ENCODE assay signal across 17 cellular contexts in the genomic region with DNA sequence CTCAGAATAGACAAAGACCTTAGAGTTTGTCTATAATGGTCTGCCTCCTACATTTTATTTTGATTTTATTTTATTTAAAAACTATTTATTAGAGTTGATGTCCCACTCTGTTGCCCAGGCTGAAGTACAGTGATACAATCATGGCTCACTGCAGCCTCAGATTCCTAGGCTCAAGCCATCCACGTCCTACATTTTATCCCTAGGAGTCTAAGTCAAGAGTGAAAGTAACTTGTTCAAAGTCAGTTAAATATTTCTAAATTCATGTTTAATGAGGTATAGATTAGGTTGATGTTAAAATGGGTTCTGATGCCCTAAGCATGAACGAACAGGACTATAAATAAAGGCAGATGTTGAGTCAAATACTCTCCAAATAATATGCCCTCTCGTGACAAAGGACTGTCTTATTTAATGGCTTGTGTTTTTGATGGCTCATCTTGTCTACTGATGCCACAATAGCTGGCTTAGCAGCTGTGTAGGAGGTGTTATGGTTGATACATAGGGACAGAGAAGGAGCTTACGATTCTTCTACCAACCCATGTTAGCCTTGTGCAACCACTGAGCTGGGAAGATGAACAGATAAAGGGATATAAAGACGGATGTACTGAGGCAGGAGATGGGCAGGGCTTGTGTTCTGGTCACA.
DNase-seq lines count a peak whose midpoint lies in the region; ATAC-seq, FAIRE-seq and TF ChIP-seq lines count a peak whose summit lies in the region.
"Had no signal": no experiment of that assay in that cellular context is flagged by ENCODE, and none has a peak within 500 bp of the region (broad histone marks: within the 10 kb centered on the region; RNA-seq: fewer than 3 reads in every experiment).

No MANE protein-coding gene starts in this region.

- H4K20me1 ChIP-seq in HCT116 (ENCODE audit: insufficient read depth) (no peaks in the 10 kb centered on the region), neural progenitor cell (ENCODE audit: low read depth) (no peaks in the 10 kb centered on the region)

- H3K4me3 ChIP-seq in HCT116 (replicated peaks in 1 of 2; ENCODE audit: low read depth in 1 of 2, low read length in 2 of 2) (no peak overlapping the region), neural progenitor cell (no peak overlapping the region), small intestine (ENCODE audit: low read depth in 1 of 2, low read length in 2 of 2) (no peak overlapping the region)
- H3K4me3 ChIP-seq: ascending aorta, esophagus squamous epithelium, left lung had no signal

- H3K9me3 Mint-ChIP-seq in activated CD8-positive, alpha-beta T cell treated with anti-CD3 and anti-CD28 coated beads for 36 hours = no peaks in the 10 kb centered on the region
- no peaks in the 10 kb centered on the region for H3K9me3 Mint-ChIP-seq in neural progenitor cell
- H3K9me3 Mint-ChIP-seq: CD14-positive monocyte; IgD-negative memory B cell; naive thymus-derived CD4-positive, alpha-beta T cell; stimulated activated memory B cell treated with anti-CD40 and anti-IgM and Interleukin-4, amounts not matched to agents 10 μg/mL and 1 μg/mL and 100 μg/mL, for 72 hours; T-cell had no signal

- TF ChIP-seq POLR2A in HCT116 (IDR thresholded peaks at IDR 0.05; ENCODE audit: borderline replicate concordance, extremely low read depth, insufficient read depth, insufficient read length) = no peak

- H3K27me3 Mint-ChIP-seq in activated CD8-positive, alpha-beta T cell treated with anti-CD3 and anti-CD28 coated beads for 36 hours = no peaks in the 10 kb centered on the region
- no peaks in the 10 kb centered on the region for H3K27me3 Mint-ChIP-seq in neural progenitor cell (ENCODE audit: insufficient read depth, low read depth)
- H3K27me3 Mint-ChIP-seq: IgD-negative memory B cell; stimulated activated memory B cell treated with anti-CD40 and anti-IgM and Interleukin-4, amounts not matched to agents 10 μg/mL and 1 μg/mL and 100 μg/mL, for 72 hours had no signal

- CTCF ChIA-PET in HCT116 (lab: Charles Lee) = interaction anchor here (0.6 to 2.9 kb wide), 7 partner anchors 13 to 526 kb away, joined by 3 to 16 read pairs (median 8); partner anchors contain the start of gene PFKFB2
- CTCF ChIA-PET in activated CD8-positive, alpha-beta T cell treated with anti-CD3 and anti-CD28 coated beads for 36 hours (lab: Charles Lee) = interaction anchor here (0.7 to 3.5 kb wide), 12 partner anchors 25 to 297 kb away, joined by 3 to 16 read pairs (median 4); no protein-coding TSS in a partner anchor

- DNase-seq in HCT116 (ENCODE audit: low read depth, low spot score) (no peak), neural progenitor cell (ENCODE audit: low spot score) (no peak), NOMO-1 (lab: John Stamatoyannopoulos, UW; ENCODE audit: unreplicated experiment in 2 of 2) (no peak), small intestine (no peak)
- no peak for DNase-seq in activated CD8-positive, alpha-beta T cell treated with anti-CD3 and anti-CD28 coated beads for 36 hours
- no peak for DNase-seq in stimulated activated CD4-positive, alpha-beta T cell treated with anti-CD3 and anti-CD28 coated beads, Interleukin-1b, Interleukin-23, amount 100 ng/mL, for 48 hours
- DNase-seq: esophagus squamous epithelium; left lung; stimulated activated CD4-positive, alpha-beta T cell treated with anti-CD3 and anti-CD28 coated beads, Interleukin-4, amount 100 ng/mL, for 4 hours had no signal

- BruUV-seq in HCT116 (replicated peaks; lab: Mats Ljungman, UMichigan) = no TSS peak

- no peaks in the 10 kb centered on the region for H3K36me3 Mint-ChIP-seq in activated CD8-positive, alpha-beta T cell treated with anti-CD3 and anti-CD28 coated beads for 36 hours (ENCODE audit: low read depth)
- H3K36me3 Mint-ChIP-seq in neural progenitor cell = no peaks in the 10 kb centered on the region
- H3K36me3 Mint-ChIP-seq: T-cell had no signal

- H3K9me2 ChIP-seq in HCT116 (ENCODE audit: insufficient read depth) = no peaks in the 10 kb centered on the region

- H3F3A ChIP-seq in neural progenitor cell (ENCODE audit: low read depth) = no peaks in the 10 kb centered on the region

- RAD21 ChIA-PET in HCT116 (lab: Charles Lee; ENCODE audit: low non-redundant PET in 1 of 2, low total read pairs in 2 of 2, uncharacterized antibody in 2 of 2, unreplicated experiment in 2 of 2) = interaction anchor here (0.8 to 1.6 kb wide), 3 partner anchors 120 to 218 kb away, joined by 3 to 5 read pairs (median 3); no protein-coding TSS in a partner anchor

- H3K4me1 ChIP-seq in HCT116 (ENCODE audit: control insufficient read depth in 1 of 2, insufficient read depth in 2 of 2, low read length in 2 of 2) (no peaks in the 10 kb centered on the region), neural progenitor cell (peaks cover 8% of the 10 kb centered on the region), small intestine (ENCODE audit: control insufficient read depth in 2 of 2, insufficient read depth in 1 of 2, low read depth in 1 of 2, low read length in 1 of 2) (no peaks in the 10 kb centered on the region)
- H3K4me1 ChIP-seq: ascending aorta, esophagus squamous epithelium, left lung had no signal

- H3K27ac ChIP-seq in HCT116 (ENCODE audit: low read depth, low read length) = no peak overlapping the region
- no peak overlapping the region for H3K27ac ChIP-seq in neural progenitor cell
- H3K27ac ChIP-seq in small intestine (ENCODE audit: low read depth in 1 of 2, low read length in 1 of 2) = no peak overlapping the region
- H3K27ac ChIP-seq: ascending aorta, esophagus squamous epithelium, left lung had no signal

- H3K4me3 Mint-ChIP-seq in activated CD8-positive, alpha-beta T cell treated with anti-CD3 and anti-CD28 coated beads for 36 hours = no peak overlapping the region
- H3K4me3 Mint-ChIP-seq in neural progenitor cell = no peak overlapping the region
- H3K4me3 Mint-ChIP-seq: CD14-positive monocyte; IgD-negative memory B cell; naive thymus-derived CD4-positive, alpha-beta T cell; stimulated activated memory B cell treated with anti-CD40 and anti-IgM and Interleukin-4, amounts not matched to agents 10 μg/mL and 1 μg/mL and 100 μg/mL, for 72 hours; T-cell had no signal

- H3K9ac ChIP-seq in HCT116 (ENCODE audit: low read length) = no peak overlapping the region
- no peak overlapping the region for H3K9ac ChIP-seq in neural progenitor cell

- H3K27me3 ChIP-seq in HCT116 (ENCODE audit: insufficient read depth, low read length) (peaks cover 9% of the 10 kb centered on the region; the same call in 1 of the 2 replicates), neural progenitor cell (no peaks in the 10 kb centered on the region), small intestine (ENCODE audit: control insufficient read depth in 2 of 2, insufficient read depth in 2 of 2, low read length in 2 of 2) (no peaks in the 10 kb centered on the region)
- H3K27me3 ChIP-seq: ascending aorta, left lung had no signal

- intact Hi-C loops in HCT116 (cut with micrococcal nuclease) = loop anchor here (1.0 kb wide), 1 partner anchor 93 kb away; no protein-coding TSS in a partner anchor
- intact Hi-C loops in activated CD8-positive, alpha-beta T cell treated with anti-CD3 and anti-CD28 coated beads for 36 hours (cut with micrococcal nuclease) = no loop called here

- WGBS in small intestine, 3 donors = 53 to 63% (median 58%) methylated on average over 5 of the region's 5 CpGs

- no peaks in the 10 kb centered on the region for H3K79me2 ChIP-seq in HCT116 (ENCODE audit: insufficient read depth, low read length)
- H3K79me2 ChIP-seq in neural progenitor cell (ENCODE audit: low read depth) = no peaks in the 10 kb centered on the region

- H3K9me3 ChIP-seq in HCT116 (ENCODE audit: control insufficient read depth in 1 of 2, insufficient read depth in 1 of 2, low read depth in 1 of 2, low read length in 2 of 2) = no peaks in the 10 kb centered on the region
- no peaks in the 10 kb centered on the region for H3K9me3 ChIP-seq in neural progenitor cell (ENCODE audit: low read depth)
- no peaks in the 10 kb centered on the region for H3K9me3 ChIP-seq in small intestine (ENCODE audit: control insufficient read depth, low read depth)
- H3K9me3 ChIP-seq: ascending aorta, esophagus squamous epithelium, left lung had no signal

- peak; percentile 15 for ATAC-seq in GM18907 (IDR thresholded peaks at IDR 0.05; ENCODE audit: unreplicated experiment)
- ATAC-seq in HCT116 = no peak; the same call in 1 of the 2 replicates
- peak; percentile 39 for ATAC-seq in activated CD8-positive, alpha-beta T cell treated with anti-CD3 and anti-CD28 coated beads for 36 hours
- ATAC-seq in GM21526 (IDR thresholded peaks at IDR 0.05; ENCODE audit: low FRiP score, unreplicated experiment) = no peak

- no peaks in the 10 kb centered on the region for H3K36me3 ChIP-seq in HCT116 (ENCODE audit: control insufficient read depth in 1 of 2, insufficient read depth in 2 of 2, low read length in 2 of 2)
- H3K36me3 ChIP-seq in neural progenitor cell = no peaks in the 10 kb centered on the region
- H3K36me3 ChIP-seq in small intestine (ENCODE audit: control insufficient read depth in 2 of 2, insufficient read depth in 2 of 2, low read length in 2 of 2) = no peaks in the 10 kb centered on the region
- H3K36me3 ChIP-seq: ascending aorta, esophagus squamous epithelium had no signal

- H2AFZ ChIP-seq in HCT116 (ENCODE audit: low read depth, low read length, poor library complexity, severe bottlenecking) (peak overlapping the region; percentile 76), neural progenitor cell (replicated peaks) (peak overlapping the region; percentile 81)

- no peak for FAIRE-seq in small intestine (lab: Jason Lieb, UNC)

- no peak overlapping the region for H3K4me2 ChIP-seq in HCT116 (ENCODE audit: low read length)
- no peak overlapping the region for H3K4me2 ChIP-seq in neural progenitor cell

- H3K27ac Mint-ChIP-seq in activated CD8-positive, alpha-beta T cell treated with anti-CD3 and anti-CD28 coated beads for 36 hours = no peak overlapping the region
- H3K27ac Mint-ChIP-seq in neural progenitor cell = no peak overlapping the region
- H3K27ac Mint-ChIP-seq: stimulated activated memory B cell treated with anti-CD40 and anti-IgM and Interleukin-4, amounts not matched to agents 10 μg/mL and 1 μg/mL and 100 μg/mL, for 72 hours; T-cell had no signal

- TF ChIP-seq CTCF in HCT116 (IDR thresholded peaks at IDR 0.05 in 2 of 3, conservative IDR thresholded peaks at IDR 0.05 in 1 of 3; ENCODE audit: borderline replicate concordance in 1 of 3, insufficient read depth in 1 of 3, low read depth in 2 of 3, low read length in 2 of 3) (no peak), neural progenitor cell (IDR thresholded peaks at IDR 0.05) (no peak)
- no peak for TF ChIP-seq CTCF in activated CD8-positive, alpha-beta T cell treated with anti-CD3 and anti-CD28 coated beads for 36 hours (IDR thresholded peaks at IDR 0.05)

- no peak for TF ChIP-seq RAD21 in HCT116 (IDR thresholded peaks at IDR 0.05; ENCODE audit: low read depth)

- POLR2A ChIA-PET in HCT116 (lab: Charles Lee) = no interaction called here
- POLR2A ChIA-PET in activated CD8-positive, alpha-beta T cell treated with anti-CD3 and anti-CD28 coated beads for 36 hours (lab: Charles Lee) = interaction anchor here (0.6 kb wide), 1 partner anchor 537 kb away, joined by 3 read pairs; no protein-coding TSS in a partner anchor

- H3K4me1 Mint-ChIP-seq in activated CD8-positive, alpha-beta T cell treated with anti-CD3 and anti-CD28 coated beads for 36 hours (ENCODE audit: low read depth) = peaks cover 5% of the 10 kb centered on the region
- peaks cover 10% of the 10 kb centered on the region for H3K4me1 Mint-ChIP-seq in neural progenitor cell

TF ChIP-seq in HCT116, 20 proteins besides CTCF, POLR2A, EP300 and RAD21 (continues in another document):
- TF ChIP-seq EGR1 (IDR thresholded peaks at IDR 0.05; ENCODE audit: low read depth) = no peak

Comparison
In these comparisons a context has a peak if more than half of its experiments do, and no peak if none do; other contexts are left out.
1. ATAC-seq: peak in GM18907 (single experiment) and activated CD8-positive, alpha-beta T cell treated with anti-CD3 and anti-CD28 coated beads for 36 hours (single experiment); none in HCT116 (single experiment) and GM21526 (single experiment).